ENCODE assay signal across 17 cellular contexts in the genomic region with DNA sequence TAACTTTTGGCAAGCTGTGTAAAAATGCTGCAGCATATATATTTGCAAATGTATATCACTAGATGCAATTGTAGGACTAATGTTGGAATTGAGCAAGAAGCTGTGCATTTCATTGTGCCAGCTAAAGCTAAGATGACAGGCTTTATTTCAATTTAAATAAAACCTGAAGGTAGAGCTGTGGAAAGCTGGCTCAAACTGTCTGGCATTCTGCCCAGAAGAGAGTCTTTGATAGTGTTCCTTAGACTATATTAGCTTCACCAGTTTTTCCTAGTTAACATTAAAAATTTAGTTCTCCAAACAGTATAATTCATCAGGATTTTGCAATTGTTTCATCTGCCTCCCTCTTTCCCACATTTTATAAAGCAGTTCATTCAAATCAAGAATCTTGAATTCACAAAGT.
DNase-seq lines count a peak whose midpoint lies in the region.
"Had no signal": no experiment of that assay in that cellular context is flagged by ENCODE, and none has a peak within 500 bp of the region (broad histone marks: within the 10 kb centered on the region; RNA-seq: fewer than 3 reads in every experiment).

No MANE protein-coding gene starts in this region.

- DNase-seq in DMS53 (lab: John Stamatoyannopoulos, UW) (peak; percentile 12), DMS53 treated with DMSO at 0.1 percent for 48 hours (lab: John Stamatoyannopoulos, UW; ENCODE audit: unreplicated experiment) (no peak), NCI-H82 (lab: John Stamatoyannopoulos, UW) (peak; percentile 73), fibroblast of gingiva (ENCODE audit: low read depth) (peak; percentile 2), pons (ENCODE audit: low spot score) (peak; percentile 7), NOMO-1 (lab: John Stamatoyannopoulos, UW; ENCODE audit: unreplicated experiment in 2 of 2) (no peak), T-helper 2 cell (no peak), COLO829 (ENCODE audit: low spot score) (no peak)
- DNase-seq: 8988T; activated CD4-positive, alpha-beta T cell treated with anti-CD3 and anti-CD28 coated beads, Interleukin-2, amount 50 U/mL, for 4 hours; activated gamma-delta T cell treated with Interleukin-2 at 50 U/mL for 16 hours; activated T-cell treated with anti-CD3 and anti-CD28 coated beads for 4 hours; HCEC 1CT; NCI-H146; Right ventricle myocardium superior; stimulated activated CD4-positive, alpha-beta T cell treated with anti-CD3 and anti-CD28 coated beads, Interleukin-4, amount 100 ng/mL, for 24 hours; T-helper 1 cell had no signal

Comparison
In these comparisons a context has a peak if more than half of its experiments do, and no peak if none do; other contexts are left out.
1. DNase-seq: peak in DMS53 (single experiment), NCI-H82 (single experiment), fibroblast of gingiva (single experiment) and pons (single experiment); none in DMS53 treated with DMSO at 0.1 percent for 48 hours (single experiment), NOMO-1 (0 of 2), T-helper 2 cell (0 of 5) and COLO829 (single experiment).